2 cellular contexts compared by ENCODE assay signal in the genomic region with DNA sequence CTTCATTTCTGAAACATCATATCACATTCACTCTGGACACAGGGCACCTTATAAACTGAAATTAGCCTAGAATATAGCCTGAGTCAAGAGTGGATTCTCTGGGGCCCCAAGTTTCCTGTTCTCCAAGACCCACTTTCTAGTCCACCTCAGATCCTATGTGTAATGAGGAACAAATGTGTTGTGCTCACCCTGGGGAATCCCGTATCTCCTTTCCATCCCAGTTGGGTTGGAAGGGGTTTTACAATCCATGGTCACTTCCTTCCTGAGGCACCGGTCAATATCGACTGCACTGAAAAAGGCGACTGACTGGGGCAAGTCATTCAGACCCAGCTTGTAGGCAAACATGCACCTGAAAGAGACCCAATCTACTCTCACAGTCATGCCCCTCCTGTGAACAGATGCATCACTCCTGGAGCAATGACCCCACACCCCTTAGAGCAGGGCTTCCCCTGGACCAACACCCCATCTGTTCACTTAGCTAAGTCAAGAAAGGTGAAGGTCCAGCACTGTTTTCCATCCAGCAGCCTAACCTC.
A peak's percentile ranks its signal among the peaks of the same experiment; 100 is the strongest.
TF ChIP-seq lines count a peak whose summit lies in the region.

No MANE protein-coding gene starts in this region.

TF ChIP-seq in A549, 52 proteins besides CTCF, POLR2A, EP300 and RAD21:
- TF ChIP-seq EHF (CRISPR knock-in tag; IDR thresholded peaks at IDR 0.05) = no peak
- no peak for TF ChIP-seq HOXB5 (CRISPR knock-in tag; IDR thresholded peaks at IDR 0.05)
- TF ChIP-seq ESRRA (IDR thresholded peaks at IDR 0.05; ENCODE audit: borderline replicate concordance, low read length) = no peak
- TF ChIP-seq RCOR1 (IDR thresholded peaks at IDR 0.05; ENCODE audit: low read depth, low read length) = no peak
- TF ChIP-seq POLR2AphosphoS2 (conservative IDR thresholded peaks at IDR 0.05; ENCODE audit: low read length) = no peak
- no peak for TF ChIP-seq MAFK (IDR thresholded peaks at IDR 0.05; ENCODE audit: partially characterized antibody)
- TF ChIP-seq NR3C1 (IDR thresholded peaks at IDR 0.05) = no peak
- TF ChIP-seq CEBPB (IDR thresholded peaks at IDR 0.05) = no peak
- TF ChIP-seq JUNB (IDR thresholded peaks at IDR 0.05) = no peak
- TF ChIP-seq SREBF2 (IDR thresholded peaks at IDR 0.05) = no peak
- TF ChIP-seq, protein P1, sequence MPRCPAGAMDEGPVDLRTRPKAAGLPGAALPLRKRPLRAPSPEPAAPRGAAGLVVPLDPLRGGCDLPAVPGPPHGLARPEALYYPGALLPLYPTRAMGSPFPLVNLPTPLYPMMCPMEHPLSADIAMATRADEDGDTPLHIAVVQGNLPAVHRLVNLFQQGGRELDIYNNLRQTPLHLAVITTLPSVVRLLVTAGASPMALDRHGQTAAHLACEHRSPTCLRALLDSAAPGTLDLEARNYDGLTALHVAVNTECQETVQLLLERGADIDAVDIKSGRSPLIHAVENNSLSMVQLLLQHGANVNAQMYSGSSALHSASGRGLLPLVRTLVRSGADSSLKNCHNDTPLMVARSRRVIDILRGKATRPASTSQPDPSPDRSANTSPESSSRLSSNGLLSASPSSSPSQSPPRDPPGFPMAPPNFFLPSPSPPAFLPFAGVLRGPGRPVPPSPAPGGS (IDR thresholded peaks at IDR 0.05) = no peak
- TF ChIP-seq, protein P2, sequence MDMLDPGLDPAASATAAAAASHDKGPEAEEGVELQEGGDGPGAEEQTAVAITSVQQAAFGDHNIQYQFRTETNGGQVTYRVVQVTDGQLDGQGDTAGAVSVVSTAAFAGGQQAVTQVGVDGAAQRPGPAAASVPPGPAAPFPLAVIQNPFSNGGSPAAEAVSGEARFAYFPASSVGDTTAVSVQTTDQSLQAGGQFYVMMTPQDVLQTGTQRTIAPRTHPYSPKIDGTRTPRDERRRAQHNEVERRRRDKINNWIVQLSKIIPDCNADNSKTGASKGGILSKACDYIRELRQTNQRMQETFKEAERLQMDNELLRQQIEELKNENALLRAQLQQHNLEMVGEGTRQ (IDR thresholded peaks at IDR 0.05) = no peak
- no peak for TF ChIP-seq CHD4 (IDR thresholded peaks at IDR 0.05; ENCODE audit: borderline replicate concordance)
TF ChIP-seq in A549: peak in this region for 0.

TF ChIP-seq in H1, 55 proteins besides CTCF, POLR2A, EP300 and RAD21:
- TF ChIP-seq POU5F1 (IDR thresholded peaks at IDR 0.05; ENCODE audit: low read depth, low read length) = no peak
- TF ChIP-seq TBP (IDR thresholded peaks at IDR 0.05; ENCODE audit: low read depth, low read length) = no peak
- TF ChIP-seq, protein P3, sequence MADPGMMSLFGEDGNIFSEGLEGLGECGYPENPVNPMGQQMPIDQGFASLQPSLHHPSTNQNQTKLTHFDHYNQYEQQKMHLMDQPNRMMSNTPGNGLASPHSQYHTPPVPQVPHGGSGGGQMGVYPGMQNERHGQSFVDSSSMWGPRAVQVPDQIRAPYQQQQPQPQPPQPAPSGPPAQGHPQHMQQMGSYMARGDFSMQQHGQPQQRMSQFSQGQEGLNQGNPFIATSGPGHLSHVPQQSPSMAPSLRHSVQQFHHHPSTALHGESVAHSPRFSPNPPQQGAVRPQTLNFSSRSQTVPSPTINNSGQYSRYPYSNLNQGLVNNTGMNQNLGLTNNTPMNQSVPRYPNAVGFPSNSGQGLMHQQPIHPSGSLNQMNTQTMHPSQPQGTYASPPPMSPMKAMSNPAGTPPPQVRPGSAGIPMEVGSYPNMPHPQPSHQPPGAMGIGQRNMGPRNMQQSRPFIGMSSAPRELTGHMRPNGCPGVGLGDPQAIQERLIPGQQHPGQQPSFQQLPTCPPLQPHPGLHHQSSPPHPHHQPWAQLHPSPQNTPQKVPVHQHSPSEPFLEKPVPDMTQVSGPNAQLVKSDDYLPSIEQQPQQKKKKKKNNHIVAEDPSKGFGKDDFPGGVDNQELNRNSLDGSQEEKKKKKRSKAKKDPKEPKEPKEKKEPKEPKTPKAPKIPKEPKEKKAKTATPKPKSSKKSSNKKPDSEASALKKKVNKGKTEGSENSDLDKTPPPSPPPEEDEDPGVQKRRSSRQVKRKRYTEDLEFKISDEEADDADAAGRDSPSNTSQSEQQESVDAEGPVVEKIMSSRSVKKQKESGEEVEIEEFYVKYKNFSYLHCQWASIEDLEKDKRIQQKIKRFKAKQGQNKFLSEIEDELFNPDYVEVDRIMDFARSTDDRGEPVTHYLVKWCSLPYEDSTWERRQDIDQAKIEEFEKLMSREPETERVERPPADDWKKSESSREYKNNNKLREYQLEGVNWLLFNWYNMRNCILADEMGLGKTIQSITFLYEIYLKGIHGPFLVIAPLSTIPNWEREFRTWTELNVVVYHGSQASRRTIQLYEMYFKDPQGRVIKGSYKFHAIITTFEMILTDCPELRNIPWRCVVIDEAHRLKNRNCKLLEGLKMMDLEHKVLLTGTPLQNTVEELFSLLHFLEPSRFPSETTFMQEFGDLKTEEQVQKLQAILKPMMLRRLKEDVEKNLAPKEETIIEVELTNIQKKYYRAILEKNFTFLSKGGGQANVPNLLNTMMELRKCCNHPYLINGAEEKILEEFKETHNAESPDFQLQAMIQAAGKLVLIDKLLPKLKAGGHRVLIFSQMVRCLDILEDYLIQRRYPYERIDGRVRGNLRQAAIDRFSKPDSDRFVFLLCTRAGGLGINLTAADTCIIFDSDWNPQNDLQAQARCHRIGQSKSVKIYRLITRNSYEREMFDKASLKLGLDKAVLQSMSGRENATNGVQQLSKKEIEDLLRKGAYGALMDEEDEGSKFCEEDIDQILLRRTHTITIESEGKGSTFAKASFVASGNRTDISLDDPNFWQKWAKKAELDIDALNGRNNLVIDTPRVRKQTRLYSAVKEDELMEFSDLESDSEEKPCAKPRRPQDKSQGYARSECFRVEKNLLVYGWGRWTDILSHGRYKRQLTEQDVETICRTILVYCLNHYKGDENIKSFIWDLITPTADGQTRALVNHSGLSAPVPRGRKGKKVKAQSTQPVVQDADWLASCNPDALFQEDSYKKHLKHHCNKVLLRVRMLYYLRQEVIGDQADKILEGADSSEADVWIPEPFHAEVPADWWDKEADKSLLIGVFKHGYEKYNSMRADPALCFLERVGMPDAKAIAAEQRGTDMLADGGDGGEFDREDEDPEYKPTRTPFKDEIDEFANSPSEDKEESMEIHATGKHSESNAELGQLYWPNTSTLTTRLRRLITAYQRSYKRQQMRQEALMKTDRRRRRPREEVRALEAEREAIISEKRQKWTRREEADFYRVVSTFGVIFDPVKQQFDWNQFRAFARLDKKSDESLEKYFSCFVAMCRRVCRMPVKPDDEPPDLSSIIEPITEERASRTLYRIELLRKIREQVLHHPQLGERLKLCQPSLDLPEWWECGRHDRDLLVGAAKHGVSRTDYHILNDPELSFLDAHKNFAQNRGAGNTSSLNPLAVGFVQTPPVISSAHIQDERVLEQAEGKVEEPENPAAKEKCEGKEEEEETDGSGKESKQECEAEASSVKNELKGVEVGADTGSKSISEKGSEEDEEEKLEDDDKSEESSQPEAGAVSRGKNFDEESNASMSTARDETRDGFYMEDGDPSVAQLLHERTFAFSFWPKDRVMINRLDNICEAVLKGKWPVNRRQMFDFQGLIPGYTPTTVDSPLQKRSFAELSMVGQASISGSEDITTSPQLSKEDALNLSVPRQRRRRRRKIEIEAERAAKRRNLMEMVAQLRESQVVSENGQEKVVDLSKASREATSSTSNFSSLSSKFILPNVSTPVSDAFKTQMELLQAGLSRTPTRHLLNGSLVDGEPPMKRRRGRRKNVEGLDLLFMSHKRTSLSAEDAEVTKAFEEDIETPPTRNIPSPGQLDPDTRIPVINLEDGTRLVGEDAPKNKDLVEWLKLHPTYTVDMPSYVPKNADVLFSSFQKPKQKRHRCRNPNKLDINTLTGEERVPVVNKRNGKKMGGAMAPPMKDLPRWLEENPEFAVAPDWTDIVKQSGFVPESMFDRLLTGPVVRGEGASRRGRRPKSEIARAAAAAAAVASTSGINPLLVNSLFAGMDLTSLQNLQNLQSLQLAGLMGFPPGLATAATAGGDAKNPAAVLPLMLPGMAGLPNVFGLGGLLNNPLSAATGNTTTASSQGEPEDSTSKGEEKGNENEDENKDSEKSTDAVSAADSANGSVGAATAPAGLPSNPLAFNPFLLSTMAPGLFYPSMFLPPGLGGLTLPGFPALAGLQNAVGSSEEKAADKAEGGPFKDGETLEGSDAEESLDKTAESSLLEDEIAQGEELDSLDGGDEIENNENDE (IDR thresholded peaks at IDR 0.05; ENCODE audit: insufficient replicate concordance, low read length) = no peak
- TF ChIP-seq TAF7 (optimal IDR thresholded peaks at IDR 0.05; ENCODE audit: borderline replicate concordance, low read depth, low read length) = no peak
- TF ChIP-seq POLR2AphosphoS5 (IDR thresholded peaks at IDR 0.05; ENCODE audit: low read depth, low read length) = 0 out of 2 replicates have a peak, but pooled peaks have one; percentile 10
- no peak for TF ChIP-seq HDAC6 (IDR thresholded peaks at IDR 0.05; ENCODE audit: low read depth, low read length)
